14 cellular contexts compared by ENCODE assay signal in genomic region chr3:51336261-51336660, GRCh38.
"Had no signal": no experiment of that assay in that cellular context is flagged by ENCODE, and none has a peak within 500 bp of the region (broad histone marks: within the 10 kb centered on the region; RNA-seq: fewer than 3 reads in every experiment).

No MANE protein-coding gene starts in this region.

- H3K9me3 ChIP-seq: heart left ventricle, right atrium auricular region had no signal

- DNase-seq: cerebellar nuclear complex; erythroblast; foreskin melanocyte; heart left ventricle; kidney glomerular epithelial cell; naive thymus-derived CD4-positive, alpha-beta T cell; posterior cingulate gyrus; sigmoid colon; stimulated activated CD4-positive, alpha-beta T cell treated with anti-CD3 and anti-CD28 coated beads, Interleukin-12 subunit alpha, Interleukin-12 subunit beta, amount 100 ng/mL, for 4 hours; stimulated activated CD4-positive, alpha-beta T cell treated with anti-CD3 and anti-CD28 coated beads, Interleukin-2, amount 100 ng/mL, for 48 hours; stimulated activated naive CD4-positive, alpha-beta T cell treated with Interleukin-2 at 50 U/mL for 16 hours; trophoblast cell had no signal

- H3K27ac ChIP-seq: heart left ventricle, right atrium auricular region, sigmoid colon, skin epidermis had no signal

- H3K27me3 ChIP-seq: heart left ventricle, right atrium auricular region, sigmoid colon had no signal

- ATAC-seq: heart left ventricle; naive thymus-derived CD4-positive, alpha-beta T cell had no signal

- H3K36me3 ChIP-seq: heart left ventricle, right atrium auricular region had no signal

- H3K4me3 ChIP-seq: heart left ventricle, right atrium auricular region, sigmoid colon, skin epidermis had no signal
